Comparison of ENCODE assay signal across 9 cellular contexts in genomic region chr17:39636587-39636926, GRCh38. TPM values are rescaled to one million over a fixed set of nuclear protein-coding genes. Genes with fewer than 3 reads are reported as not detected.
DNase-seq lines count a peak whose midpoint lies in the region; ATAC-seq and TF ChIP-seq lines count a peak whose summit lies in the region.
"Had no signal": no experiment of that assay in that cellular context is flagged by ENCODE, and none has a peak within 500 bp of the region (broad histone marks: within the 10 kb centered on the region; RNA-seq: fewer than 3 reads in every experiment).

No MANE protein-coding gene starts in this region.

- peak overlapping the region; percentile 73 to 93 for H3K27ac Mint-ChIP-seq in effector memory CD8-positive, alpha-beta T cell
- peak overlapping the region; percentile 62 for H3K27ac Mint-ChIP-seq in osteocyte (ENCODE audit: unreplicated experiment)

- peak overlapping the region; percentile 86 to 93 for H3K4me3 Mint-ChIP-seq in effector memory CD8-positive, alpha-beta T cell
- H3K4me3 Mint-ChIP-seq in osteocyte (ENCODE audit: unreplicated experiment), result peak overlapping the region; percentile 81

- DNase-seq in activated CD4-positive, alpha-beta T cell treated with anti-CD3 and anti-CD28 coated beads for 48 hours, result peak; percentile 13
- no peak for DNase-seq in activated CD4-positive, alpha-beta T cell treated with anti-CD3 and anti-CD28 coated beads, Interleukin-2, amount 50 U/mL, for 1 hour
- no peak for DNase-seq in MG63
- no peak for DNase-seq in effector memory CD8-positive, alpha-beta T cell
- DNase-seq in osteocyte (ENCODE audit: extremely low spot score, unreplicated experiment), result no peak
- no peak for DNase-seq in HPDE6-E6E7 (ENCODE audit: extremely low spot score)

- H3K4me1 Mint-ChIP-seq in effector memory CD8-positive, alpha-beta T cell (ENCODE audit: low read depth in 2 of 2), result peaks cover 43 to 44% of the 10 kb centered on the region in 2 donors
- peaks cover 34% of the 10 kb centered on the region for H3K4me1 Mint-ChIP-seq in osteocyte (ENCODE audit: unreplicated experiment)

- H3K4me3 ChIP-seq in MG63, result peak overlapping the region; percentile 76

- no peaks in the 10 kb centered on the region for H3K9me3 Mint-ChIP-seq in effector memory CD8-positive, alpha-beta T cell
- no peaks in the 10 kb centered on the region for H3K9me3 Mint-ChIP-seq in osteocyte (ENCODE audit: unreplicated experiment)

- no peaks in the 10 kb centered on the region for H3K9me3 ChIP-seq in MG63

- H3K36me3 Mint-ChIP-seq in effector memory CD8-positive, alpha-beta T cell (ENCODE audit: insufficient read depth), result no peaks in the 10 kb centered on the region
- no peaks in the 10 kb centered on the region for H3K36me3 Mint-ChIP-seq in osteocyte (ENCODE audit: unreplicated experiment)

- TF ChIP-seq CTCF in osteocyte (IDR thresholded peaks at IDR 0.05), result no peak

- ATAC-seq in effector memory CD8-positive, alpha-beta T cell (replicated peaks), result peak; percentile 2
- no peak for ATAC-seq in GM18498 (IDR thresholded peaks at IDR 0.05; ENCODE audit: unreplicated experiment)
- ATAC-seq in HG03439 (IDR thresholded peaks at IDR 0.05; ENCODE audit: unreplicated experiment), result no peak

- no peaks in the 10 kb centered on the region for H3K27me3 ChIP-seq in MG63

- H3K27me3 Mint-ChIP-seq in effector memory CD8-positive, alpha-beta T cell, result peaks cover 7 to 10% of the 10 kb centered on the region in 2 donors
- H3K27me3 Mint-ChIP-seq in osteocyte (ENCODE audit: unreplicated experiment), result peaks cover 6% of the 10 kb centered on the region

- H3K36me3 ChIP-seq in MG63, result peaks cover 3% of the 10 kb centered on the region; the same call in 1 of the 2 replicates

RNA-seq across cellular contexts. Expression of gene STARD3, which starts 0.4 kb away (rescaled TPM):
- 55.2 and 61.8 TPM in 2 replicates for total RNA-seq in MG63 (2014; rRNA removed; shearing (Covaris generic); ENCODE audit: low replicate concordance)
- total RNA-seq in osteocyte, result 55.5 and 68.9 TPM in 2 replicates

RNA-seq across cellular contexts. Expression of gene PPP1R1B, which starts 9.8 kb away (rescaled TPM):
- not detected in 2 replicates for total RNA-seq in MG63 (2014; rRNA removed; shearing (Covaris generic); ENCODE audit: low replicate concordance)
- 4.5 and 6.0 TPM in 2 replicates for total RNA-seq in osteocyte
- total RNA-seq: Daoy had no signal

RNA-seq across cellular contexts. Expression of gene TCAP, which starts 28.6 kb away (rescaled TPM):
- total RNA-seq in MG63 (2014; rRNA removed; shearing (Covaris generic); ENCODE audit: low replicate concordance), result 0.07 TPM in 1 of 2 replicates, not detected in the other
- total RNA-seq in osteocyte, result 0.94 and 1.3 TPM in 2 replicates
- total RNA-seq: Daoy had no signal

RNA-seq across cellular contexts. Expression of gene NEUROD2, which starts 28.8 kb away (rescaled TPM):
- total RNA-seq in MG63 (2014; rRNA removed; shearing (Covaris generic); ENCODE audit: low replicate concordance), result not detected in 2 replicates
- not detected in 2 replicates for total RNA-seq in osteocyte
- total RNA-seq: Daoy had no signal

RNA-seq across cellular contexts. Expression of gene PNMT, which starts 31.7 kb away (rescaled TPM):
- total RNA-seq in MG63 (2014; rRNA removed; shearing (Covaris generic); ENCODE audit: low replicate concordance), result not detected in 2 replicates
- 1.9 and 2.4 TPM in 2 replicates for total RNA-seq in osteocyte
- total RNA-seq: Daoy had no signal
